Comparison of ENCODE assay signal across 8 cellular contexts in genomic region chr20:4726710-4727391, GRCh38. TPM values are rescaled to one million over a fixed set of nuclear protein-coding genes. Genes with fewer than 3 reads are reported as not detected.
DNase-seq lines count a peak whose midpoint lies in the region; ATAC-seq and TF ChIP-seq lines count a peak whose summit lies in the region.

No MANE protein-coding gene starts in this region.

- H3K4me1 ChIP-seq in CD4-positive, alpha-beta memory T cell (ENCODE audit: insufficient read depth, low read length), result peaks cover 20% of the 10 kb centered on the region

- POLR2A ChIA-PET in CD4-positive, alpha-beta memory T cell (lab: Charles Lee; ENCODE audit: partially characterized antibody), result interaction anchor here (1.9 kb wide), 1 partner anchor 113 kb away, joined by 4 read pairs; no protein-coding TSS in a partner anchor
- POLR2A ChIA-PET in activated CD4-positive, alpha-beta T cell treated with anti-CD3 and anti-CD28 coated beads, Interleukin-2, amount 10 ng/mL, durations not matched to agents 7 days and 5 days (lab: Charles Lee), result no interaction called here

- H3K27ac ChIP-seq in CD4-positive, alpha-beta memory T cell (ENCODE audit: low read depth, low read length), result peak overlapping the region; percentile 30

- H3K27me3 ChIP-seq in CD4-positive, alpha-beta memory T cell (ENCODE audit: insufficient read depth, low read length), result no peaks in the 10 kb centered on the region

- H3K4me1 Mint-ChIP-seq in CD4-positive, alpha-beta memory T cell, result peaks cover 8 to 11% (median 9%) of the 10 kb centered on the region in 4 donors
- peaks cover 22% of the 10 kb centered on the region for H3K4me1 Mint-ChIP-seq in HFFc6 (ENCODE audit: low read depth)
- peaks cover 15% of the 10 kb centered on the region for H3K4me1 Mint-ChIP-seq in activated CD4-positive, alpha-beta T cell treated with anti-CD3 and anti-CD28 coated beads, Interleukin-2, amount 10 ng/mL, durations not matched to agents 7 days and 5 days
- no peaks in the 10 kb centered on the region for H3K4me1 Mint-ChIP-seq in glutamatergic neuron (ENCODE audit: low read depth, unreplicated experiment)

- intact Hi-C loops in CD4-positive, alpha-beta memory T cell (cut with micrococcal nuclease), result no loop called here

- CTCF ChIA-PET in CD4-positive, alpha-beta memory T cell (lab: Charles Lee; ENCODE audit: partially characterized antibody), result interaction anchor here (1.2 to 17.2 kb wide), 4 partner anchors 11 to 374 kb away, joined by 3 to 369 read pairs (median 8); no protein-coding TSS in a partner anchor
- CTCF ChIA-PET in activated CD4-positive, alpha-beta T cell treated with anti-CD3 and anti-CD28 coated beads, Interleukin-2, amount 10 ng/mL, durations not matched to agents 7 days and 5 days (lab: Charles Lee), result no interaction called here

- ATAC-seq in HG03521 (IDR thresholded peaks at IDR 0.05; ENCODE audit: unreplicated experiment), result no peak

- no peaks in the 10 kb centered on the region for H3K36me3 ChIP-seq in CD4-positive, alpha-beta memory T cell (ENCODE audit: insufficient read depth, low read length)

- H3K27me3 Mint-ChIP-seq in CD4-positive, alpha-beta memory T cell, result no peaks in the 10 kb centered on the region
- H3K27me3 Mint-ChIP-seq in HFFc6 (ENCODE audit: insufficient read depth) (peaks cover 8% of the 10 kb centered on the region), glutamatergic neuron (ENCODE audit: unreplicated experiment) (peaks cover 3% of the 10 kb centered on the region)
- no peaks in the 10 kb centered on the region for H3K27me3 Mint-ChIP-seq in activated CD4-positive, alpha-beta T cell treated with anti-CD3 and anti-CD28 coated beads, Interleukin-2, amount 10 ng/mL, durations not matched to agents 7 days and 5 days

- H3K27ac Mint-ChIP-seq in CD4-positive, alpha-beta memory T cell, result peak overlapping the region; percentile 49 to 96 (median 88)
- H3K27ac Mint-ChIP-seq in HFFc6, result peak overlapping the region; percentile 82
- H3K27ac Mint-ChIP-seq in activated CD4-positive, alpha-beta T cell treated with anti-CD3 and anti-CD28 coated beads, Interleukin-2, amount 10 ng/mL, durations not matched to agents 7 days and 5 days, result peak overlapping the region; percentile 73
- no peak overlapping the region for H3K27ac Mint-ChIP-seq in glutamatergic neuron (ENCODE audit: unreplicated experiment)

- no peaks in the 10 kb centered on the region for H3K36me3 Mint-ChIP-seq in CD4-positive, alpha-beta memory T cell
- H3K36me3 Mint-ChIP-seq in HFFc6 (ENCODE audit: low read depth), result no peaks in the 10 kb centered on the region
- H3K36me3 Mint-ChIP-seq in activated CD4-positive, alpha-beta T cell treated with anti-CD3 and anti-CD28 coated beads, Interleukin-2, amount 10 ng/mL, durations not matched to agents 7 days and 5 days (ENCODE audit: low read depth), result no peaks in the 10 kb centered on the region
- no peaks in the 10 kb centered on the region for H3K36me3 Mint-ChIP-seq in glutamatergic neuron (ENCODE audit: unreplicated experiment)

- peak; percentile 51 to 78 (median 63) for DNase-seq in CD4-positive, alpha-beta memory T cell
- DNase-seq in HFFc6, result peak; percentile 80
- peak; percentile 63 for DNase-seq in activated CD4-positive, alpha-beta T cell treated with anti-CD3 and anti-CD28 coated beads, Interleukin-2, amount 10 ng/mL, durations not matched to agents 7 days and 5 days
- DNase-seq in fibroblast of villous mesenchyme (ENCODE audit: low read depth), result peak; percentile 82
- DNase-seq in stimulated activated naive CD4-positive, alpha-beta T cell (lab: John Stamatoyannopoulos, UW), result peak in 4 of 6 experiments; percentile 19 to 62 (median 58)
- DNase-seq in glutamatergic neuron, result no peak
- DNase-seq in midbrain (lab: John Stamatoyannopoulos, UW), result no peak

- no peak for TF ChIP-seq CTCF in HFFc6 (IDR thresholded peaks at IDR 0.05)
- TF ChIP-seq CTCF in fibroblast of villous mesenchyme (IDR thresholded peaks at IDR 0.05; ENCODE audit: insufficient read depth, low read depth, low read length), result no peak
- TF ChIP-seq CTCF in glutamatergic neuron (IDR thresholded peaks at IDR 0.05; ENCODE audit: partially characterized antibody, unreplicated experiment), result no peak

- H3K9me3 Mint-ChIP-seq in CD4-positive, alpha-beta memory T cell, result no peaks in the 10 kb centered on the region
- no peaks in the 10 kb centered on the region for H3K9me3 Mint-ChIP-seq in HFFc6
- H3K9me3 Mint-ChIP-seq in activated CD4-positive, alpha-beta T cell treated with anti-CD3 and anti-CD28 coated beads, Interleukin-2, amount 10 ng/mL, durations not matched to agents 7 days and 5 days, result no peaks in the 10 kb centered on the region
- no peaks in the 10 kb centered on the region for H3K9me3 Mint-ChIP-seq in glutamatergic neuron (ENCODE audit: unreplicated experiment)

- peak overlapping the region; percentile 51 to 82 (median 78) for H3K4me3 Mint-ChIP-seq in CD4-positive, alpha-beta memory T cell
- H3K4me3 Mint-ChIP-seq in HFFc6 (peak overlapping the region; percentile 80), glutamatergic neuron (ENCODE audit: unreplicated experiment) (no peak overlapping the region)
- peak overlapping the region; percentile 45 for H3K4me3 Mint-ChIP-seq in activated CD4-positive, alpha-beta T cell treated with anti-CD3 and anti-CD28 coated beads, Interleukin-2, amount 10 ng/mL, durations not matched to agents 7 days and 5 days

- H3K4me3 ChIP-seq in CD4-positive, alpha-beta memory T cell (ENCODE audit: low read length in 2 of 2), result peak overlapping the region in 1 of 2 donors; percentile 29
- no peak overlapping the region for H3K4me3 ChIP-seq in fibroblast of villous mesenchyme (ENCODE audit: low read depth, low read length)

- no peaks in the 10 kb centered on the region for H3K9me3 ChIP-seq in CD4-positive, alpha-beta memory T cell (ENCODE audit: control insufficient read depth in 1 of 2, low read length in 2 of 2)

RNA-seq across cellular contexts. Expression of gene PRND, which starts 5.1 kb away (rescaled TPM):
- total RNA-seq in CD4-positive, alpha-beta memory T cell, result not detected
- under 1 TPM in 1 of 2 donors, not detected in 1; 0.04 TPM for polyA plus RNA-seq in CD4-positive, alpha-beta memory T cell
- under 1 TPM; 0.31 to 0.62 (median 0.49) TPM for total RNA-seq in HFFc6 (2021; fragmentation: NEBNext Ultra II Directional; extraction: Animal tissue kit (Norgen Biotek cat#: 25700))
- not detected for total RNA-seq in activated CD4-positive, alpha-beta T cell treated with anti-CD3 and anti-CD28 coated beads, Interleukin-2, amount 10 ng/mL, durations not matched to agents 7 days and 5 days
- total RNA-seq in fibroblast of villous mesenchyme (not detected in 2 replicates), glutamatergic neuron (ENCODE audit: unreplicated experiment) (not detected)

RNA-seq across cellular contexts. Expression of gene PRNP, which starts 40.6 kb away (rescaled TPM):
- 10 to 100 TPM; 64.1 to 67.6 TPM for total RNA-seq in CD4-positive, alpha-beta memory T cell
- 100 to 1,000 TPM; 130 to 160 TPM for polyA plus RNA-seq in CD4-positive, alpha-beta memory T cell
- total RNA-seq in HFFc6 (2021; fragmentation: NEBNext Ultra II Directional; extraction: Animal tissue kit (Norgen Biotek cat#: 25700)), result 100 to 1,000 TPM; 378 to 900 (median 434) TPM
- total RNA-seq in activated CD4-positive, alpha-beta T cell treated with anti-CD3 and anti-CD28 coated beads, Interleukin-2, amount 10 ng/mL, durations not matched to agents 7 days and 5 days, result 10 to 100 TPM; 46.0 to 51.8 TPM
- 140 and 235 TPM in 2 replicates for total RNA-seq in fibroblast of villous mesenchyme
- 13.5 TPM for total RNA-seq in glutamatergic neuron (ENCODE audit: unreplicated experiment)

Comparison
In these comparisons a context has a peak if more than half of its experiments do, and no peak if none do; other contexts are left out.
1. DNase-seq: peak in CD4-positive, alpha-beta memory T cell (5 of 5), HFFc6 (single experiment), activated CD4-positive, alpha-beta T cell treated with anti-CD3 and anti-CD28 coated beads, Interleukin-2, amount 10 ng/mL, durations not matched to agents 7 days and 5 days (single experiment), fibroblast of villous mesenchyme (single experiment) and stimulated activated naive CD4-positive, alpha-beta T cell (4 of 6); none in glutamatergic neuron (single experiment) and midbrain (single experiment).